Comparison of ENCODE assay signal across 9 cellular contexts in the genomic region with DNA sequence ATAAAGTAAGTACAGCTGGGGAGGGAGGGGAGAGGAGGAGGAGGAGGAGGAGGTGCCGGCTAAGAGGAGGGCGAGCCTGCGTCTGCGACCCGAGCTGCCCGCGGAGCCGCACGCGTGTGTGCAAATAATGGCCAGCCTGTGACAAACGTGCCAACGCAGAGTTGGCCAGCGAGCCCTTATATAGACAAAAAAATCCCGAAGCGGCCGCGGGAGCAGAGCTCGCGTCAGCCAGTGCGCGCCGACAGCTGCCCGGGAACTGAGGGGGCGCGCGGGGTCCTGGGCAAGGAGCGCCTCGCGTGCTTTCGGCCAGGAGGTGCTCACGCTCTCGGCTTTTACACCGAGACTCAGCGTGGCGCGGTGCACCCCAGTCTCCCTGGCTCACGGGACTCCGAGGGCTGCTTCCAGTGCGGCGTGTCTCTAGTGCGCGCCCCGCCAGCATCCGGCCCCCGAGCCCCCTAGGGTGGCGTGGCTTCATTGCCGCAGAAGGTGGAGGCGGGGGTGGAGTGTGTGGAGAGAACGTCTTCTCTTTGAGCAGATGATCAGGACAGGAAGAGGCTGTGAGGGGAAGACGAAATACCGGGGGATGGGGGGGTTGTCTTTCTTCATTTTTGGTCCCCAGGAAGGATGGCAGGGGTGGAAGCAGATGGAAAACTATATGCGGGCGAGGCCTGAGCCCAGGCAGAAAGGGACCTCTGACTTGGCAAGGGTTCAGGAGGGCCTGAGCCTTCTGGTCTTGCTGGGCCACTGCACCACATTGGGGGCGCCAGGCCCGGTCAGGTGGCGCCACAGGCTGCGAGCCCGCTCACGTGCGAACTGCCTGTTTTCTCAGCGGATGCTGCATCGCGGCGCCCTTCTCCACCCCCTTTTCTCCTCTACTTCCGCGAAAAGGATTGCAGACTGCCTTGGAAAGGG. TPM values are rescaled to one million over a fixed set of nuclear protein-coding genes. Genes with fewer than 3 reads are reported as not detected.
DNase-seq lines count a peak whose midpoint lies in the region; ATAC-seq and TF ChIP-seq lines count a peak whose summit lies in the region.
"Had no signal": no experiment of that assay in that cellular context is flagged by ENCODE, and none has a peak within 500 bp of the region (broad histone marks: within the 10 kb centered on the region; RNA-seq: fewer than 3 reads in every experiment).

No MANE protein-coding gene starts in this region.

- H3K4me3 ChIP-seq in duodenal mucosa (ENCODE audit: low read depth in 1 of 2, low read length in 2 of 2) (peak overlapping the region; percentile 83 to 87), lower lobe of right lung (peak overlapping the region; percentile 78)
- H3K4me3 ChIP-seq: K562 had no signal

- DNase-seq in AG08395 (ENCODE audit: low spot score) (peak; percentile 48), NCI-H510A (lab: John Stamatoyannopoulos, UW) (peak; percentile 62), lower lobe of right lung (peak; percentile 79)
- DNase-seq in activated CD4-positive, alpha-beta T cell treated with anti-CD3 and anti-CD28 coated beads, Interleukin-2, amount 50 U/mL, for 4 hours: peak; percentile 74 to 78
- peak; percentile 45 to 58 (median 55) for DNase-seq in stimulated activated CD4-positive, alpha-beta T cell treated with anti-CD3 and anti-CD28 coated beads, TNF-alpha, amount 100 ng/mL, for 1 hour (ENCODE audit: low read depth in 3 of 3, low spot score in 1 of 3)

- H3K4me1 ChIP-seq in duodenal mucosa (ENCODE audit: control insufficient read depth in 1 of 2, insufficient read depth in 2 of 2, low read length in 2 of 2) (peaks cover 0 to 10% of the 10 kb centered on the region in 2 donors), lower lobe of right lung (peaks cover 23% of the 10 kb centered on the region)

- no peak for TF ChIP-seq CTCF in lower lobe of right lung (IDR thresholded peaks at IDR 0.05)

- intact Hi-C loops in lower lobe of right lung (cut with DNase I): no loop called here

- peak overlapping the region; percentile 52 to 57 for H3K9ac ChIP-seq in duodenal mucosa (ENCODE audit: low read depth in 1 of 2, low read length in 2 of 2)

- no peaks in the 10 kb centered on the region for H3K36me3 ChIP-seq in duodenal mucosa (ENCODE audit: control insufficient read depth in 1 of 2, insufficient read depth in 2 of 2, low read length in 2 of 2)
- H3K36me3 ChIP-seq in lower lobe of right lung: no peaks in the 10 kb centered on the region

- peak overlapping the region; percentile 82 for H3K27ac ChIP-seq in duodenal mucosa (ENCODE audit: low read depth, low read length)
- peak overlapping the region; percentile 94 for H3K27ac ChIP-seq in lower lobe of right lung

- no peaks in the 10 kb centered on the region for H3K9me3 ChIP-seq in duodenal mucosa (ENCODE audit: control insufficient read depth in 1 of 2, low read length in 2 of 2)
- no peaks in the 10 kb centered on the region for H3K9me3 ChIP-seq in lower lobe of right lung

- ATAC-seq in GM19023 (IDR thresholded peaks at IDR 0.05; ENCODE audit: unreplicated experiment) (peak; percentile 53), HG03196 (IDR thresholded peaks at IDR 0.05; ENCODE audit: unreplicated experiment) (peak; percentile 45), lower lobe of right lung (peak; percentile 78 to 80)
- ATAC-seq: K562 had no signal

- H3K27me3 ChIP-seq in duodenal mucosa (ENCODE audit: control insufficient read depth in 1 of 2, insufficient read depth in 2 of 2, low read length in 2 of 2) (no peaks in the 10 kb centered on the region), lower lobe of right lung (ENCODE audit: low read depth) (no peaks in the 10 kb centered on the region)

RNA-seq across cellular contexts. Expression of gene SLC16A7, which starts 0.7 kb away (rescaled TPM):
- total RNA-seq in lower lobe of right lung: 13.3 TPM

Comparison
In these comparisons a context has a peak if more than half of its experiments do, and no peak if none do; other contexts are left out.
1. Peak in every context shown above with its lines: DNase-seq, ATAC-seq, H3K4me3 ChIP-seq and H3K27ac ChIP-seq.